ENCODE assay signal across 1 cellular context in genomic region chr2:26631815-26632214, GRCh38.
TF ChIP-seq lines count a peak whose summit lies in the region.

No MANE protein-coding gene starts in this region.

TF ChIP-seq in HepG2, 621 proteins besides CTCF, POLR2A, EP300 and RAD21:
- no peak for TF ChIP-seq KDM5B (CRISPR knock-in tag; IDR thresholded peaks at IDR 0.05; ENCODE audit: borderline replicate concordance)
- TF ChIP-seq ZNF260 (CRISPR knock-in tag; IDR thresholded peaks at IDR 0.05; ENCODE audit: borderline replicate concordance, low read depth): no peak
- TF ChIP-seq ZKSCAN5 (CRISPR knock-in tag; IDR thresholded peaks at IDR 0.05): no peak
- no peak for TF ChIP-seq KLF16 (CRISPR knock-in tag; IDR thresholded peaks at IDR 0.05)
- no peak for TF ChIP-seq ATAD3A (CRISPR knock-in tag; IDR thresholded peaks at IDR 0.05)
- TF ChIP-seq CCDC6 (CRISPR knock-in tag; IDR thresholded peaks at IDR 0.05): no peak
- TF ChIP-seq SMARCC2 (IDR thresholded peaks at IDR 0.05): no peak
- TF ChIP-seq, protein P1, sequence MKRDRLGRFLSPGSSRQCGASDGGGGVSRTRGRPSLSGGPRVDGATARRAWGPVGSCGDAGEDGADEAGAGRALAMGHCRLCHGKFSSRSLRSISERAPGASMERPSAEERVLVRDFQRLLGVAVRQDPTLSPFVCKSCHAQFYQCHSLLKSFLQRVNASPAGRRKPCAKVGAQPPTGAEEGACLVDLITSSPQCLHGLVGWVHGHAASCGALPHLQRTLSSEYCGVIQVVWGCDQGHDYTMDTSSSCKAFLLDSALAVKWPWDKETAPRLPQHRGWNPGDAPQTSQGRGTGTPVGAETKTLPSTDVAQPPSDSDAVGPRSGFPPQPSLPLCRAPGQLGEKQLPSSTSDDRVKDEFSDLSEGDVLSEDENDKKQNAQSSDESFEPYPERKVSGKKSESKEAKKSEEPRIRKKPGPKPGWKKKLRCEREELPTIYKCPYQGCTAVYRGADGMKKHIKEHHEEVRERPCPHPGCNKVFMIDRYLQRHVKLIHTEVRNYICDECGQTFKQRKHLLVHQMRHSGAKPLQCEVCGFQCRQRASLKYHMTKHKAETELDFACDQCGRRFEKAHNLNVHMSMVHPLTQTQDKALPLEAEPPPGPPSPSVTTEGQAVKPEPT (CRISPR knock-in tag; IDR thresholded peaks at IDR 0.05; ENCODE audit: low read depth): no peak
- TF ChIP-seq CBFB (CRISPR knock-in tag; IDR thresholded peaks at IDR 0.05): no peak
- no peak for TF ChIP-seq GZF1 (CRISPR knock-in tag; IDR thresholded peaks at IDR 0.05)
- TF ChIP-seq ZNF264 (CRISPR knock-in tag; IDR thresholded peaks at IDR 0.05): no peak
- TF ChIP-seq NONO (IDR thresholded peaks at IDR 0.05): no peak
- TF ChIP-seq NONO (CRISPR knock-in tag; conservative IDR thresholded peaks at IDR 0.05): no peak
TF ChIP-seq in HepG2: peak in this region for 0.
